1 cellular context compared by ENCODE assay signal in the genomic region with DNA sequence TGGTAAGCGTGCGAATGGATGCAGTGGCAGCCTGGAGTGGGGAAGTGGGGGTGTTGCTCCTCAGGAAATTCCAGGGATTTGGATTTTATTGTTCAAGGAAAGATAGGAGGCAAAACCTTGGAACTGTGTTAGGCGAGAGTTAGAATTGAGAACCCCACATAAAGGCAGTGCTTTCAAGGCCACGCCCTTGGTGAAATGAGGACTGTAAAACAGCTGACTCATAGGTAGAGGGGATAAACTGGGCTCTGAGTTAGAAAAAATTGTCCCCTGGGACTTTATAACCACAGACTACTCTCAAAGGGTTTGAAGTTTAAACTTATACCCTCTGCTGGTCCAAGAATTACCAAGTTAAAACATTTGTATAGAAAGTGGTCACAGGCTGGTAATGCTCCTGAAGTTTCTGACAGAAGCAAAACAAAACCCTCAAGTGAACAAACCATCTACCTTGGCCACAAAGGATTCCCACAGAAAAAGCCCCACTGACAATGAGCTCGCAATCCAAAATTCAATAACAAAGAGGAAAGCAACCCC.
TF ChIP-seq lines count a peak whose summit lies in the region.

No MANE protein-coding gene starts in this region.

TF ChIP-seq in K562, 482 proteins besides CTCF, POLR2A, EP300 and RAD21 (continued from another document):
- TF ChIP-seq RERE (CRISPR knock-in tag; IDR thresholded peaks at IDR 0.05; ENCODE audit: borderline replicate concordance) (no peak), BACH1 (tag; IDR thresholded peaks at IDR 0.05) (no peak), DDX20 (tag; IDR thresholded peaks at IDR 0.05; ENCODE audit: low read depth) (no peak)
